Comparison of ENCODE assay signal across 21 cellular contexts in genomic region chrX:24427747-24428019, GRCh38. TPM values are rescaled to one million over a fixed set of nuclear protein-coding genes. Genes with fewer than 3 reads are reported as not detected.
DNase-seq lines count a peak whose midpoint lies in the region; TF ChIP-seq lines count a peak whose summit lies in the region.
"Had no signal": no experiment of that assay in that cellular context is flagged by ENCODE, and none has a peak within 500 bp of the region (broad histone marks: within the 10 kb centered on the region; RNA-seq: fewer than 3 reads in every experiment).

No MANE protein-coding gene starts in this region.

- H2BK5ac ChIP-seq in neuronal stem cell (ENCODE audit: low read length): no peak overlapping the region

- H3K4me3 ChIP-seq in Karpas-422 (ENCODE audit: low read length) (no peak overlapping the region), esophagus (ENCODE audit: low read depth in 1 of 2, low read length in 2 of 2) (no peak overlapping the region), mucosa of rectum (ENCODE audit: low read length in 2 of 2) (no peak overlapping the region), tibial nerve (no peak overlapping the region), neuronal stem cell (ENCODE audit: low read length in 2 of 2) (no peak overlapping the region)
- H3K4me3 ChIP-seq: prostate gland, upper lobe of left lung had no signal

- 0 out of 2 replicates have a peak overlapping the region, but pooled peaks have one; percentile 16 for H2AFZ ChIP-seq in Karpas-422 (ENCODE audit: low read length)
- no peak overlapping the region for H2AFZ ChIP-seq in neuronal stem cell (ENCODE audit: low read length)

- no peak for TF ChIP-seq POLR2A in tibial nerve (IDR thresholded peaks at IDR 0.05)

- H3K9me3 ChIP-seq in Karpas-422 (ENCODE audit: low read length): no peaks in the 10 kb centered on the region
- no peaks in the 10 kb centered on the region for H3K9me3 ChIP-seq in esophagus (ENCODE audit: control insufficient read depth in 2 of 2, insufficient read depth in 1 of 2, low read depth in 1 of 2, low read length in 1 of 2)
- no peaks in the 10 kb centered on the region for H3K9me3 ChIP-seq in mucosa of rectum (ENCODE audit: control insufficient read depth in 2 of 2, low read length in 2 of 2)
- H3K9me3 ChIP-seq in tibial nerve: no peaks in the 10 kb centered on the region
- H3K9me3 ChIP-seq in neuronal stem cell (replicated peaks in 1 of 2; ENCODE audit: control insufficient read depth in 2 of 2, insufficient read depth in 1 of 2, low read depth in 1 of 2, low read length in 2 of 2): no peaks in the 10 kb centered on the region
- H3K9me3 ChIP-seq: prostate gland, upper lobe of left lung had no signal

- DNase-seq in Karpas-422 (no peak), tibial nerve (ENCODE audit: low spot score in 2 of 2) (no peak), KBM-7 (no peak), neuronal stem cell (ENCODE audit: low spot score) (no peak)
- DNase-seq in stimulated activated CD4-positive, alpha-beta T cell treated with anti-CD3 and anti-CD28 coated beads, Interleukin-15, amount 100 ng/mL, for 24 hours: no peak
- DNase-seq: activated CD4-positive, alpha-beta T cell treated with anti-CD3 and anti-CD28 coated beads, Interleukin-2, amount 10 ng/mL, durations not matched to agents 24 days and 14 days; activated naive CD4-positive, alpha-beta T cell treated with anti-CD3 and anti-CD28 coated beads, Interleukin-2, amount 50 U/mL, for 16 hours; anterior cingulate cortex; CD4-positive, CD25-positive, alpha-beta regulatory T cell; central memory CD4-positive, alpha-beta T cell; DMS153; HCEC 1CT; NCI-H1436 treated with DMSO at 0.1 percent for 48 hours; NCI-H524 treated with DMSO at 0.1 percent for 48 hours; stimulated activated CD4-positive, alpha-beta T cell treated with anti-CD3 and anti-CD28 coated beads, Interleukin-2, amount 100 ng/mL, for 24 hours; stimulated activated naive CD4-positive, alpha-beta T cell; T-helper 2 cell; upper lobe of left lung had no signal

- no peaks in the 10 kb centered on the region for H3K79me1 ChIP-seq in neuronal stem cell (ENCODE audit: low read depth, low read length)

- H2BK120ac ChIP-seq in neuronal stem cell (ENCODE audit: low read depth, low read length): no peak overlapping the region

- 15 to 50% methylated on average over 1 of the region's 1 CpG for WGBS in esophagus, 2 donors
- 25 to 42% methylated on average over 1 of the region's 1 CpG for WGBS in tibial nerve, 2 donors
- WGBS in neuronal stem cell (ENCODE audit: extremely low coverage in 2 of 2, insufficient read length in 2 of 2, insufficient replicate concordance in 1 of 2), 2 donors: no CpG with 5 or more reads among the region's 1 CpG

- H4K91ac ChIP-seq in neuronal stem cell (ENCODE audit: low read depth, low read length, poor library complexity): no peak overlapping the region

- no peak overlapping the region for H2BK15ac ChIP-seq in neuronal stem cell (ENCODE audit: low read length)

- H3K27ac ChIP-seq in Karpas-422 (ENCODE audit: low read length) (no peak overlapping the region), esophagus (ENCODE audit: low read depth in 2 of 2, low read length in 1 of 2) (peak overlapping the region; percentile 77 to 81), mucosa of rectum (ENCODE audit: low read depth in 2 of 2, low read length in 2 of 2) (peak overlapping the region; percentile 56 to 59), tibial nerve (peak overlapping the region in 3 of 4 donors; percentile 19 to 60 (median 44)), neuronal stem cell (replicated peaks; ENCODE audit: low read length) (no peak overlapping the region)
- H3K27ac ChIP-seq: upper lobe of left lung had no signal

- no peak for TF ChIP-seq CTCF in tibial nerve (IDR thresholded peaks at IDR 0.05)

- no peaks in the 10 kb centered on the region for H3K9me2 ChIP-seq in Karpas-422 (replicated peaks; ENCODE audit: insufficient read depth, low read length)

- H2BK12ac ChIP-seq in neuronal stem cell (ENCODE audit: low read length): no peak overlapping the region

- no peaks in the 10 kb centered on the region for H4K20me1 ChIP-seq in Karpas-422 (ENCODE audit: insufficient read depth, low read depth, low read length)

- no peak overlapping the region for H3K4me2 ChIP-seq in Karpas-422 (ENCODE audit: low read depth, low read length, poor library complexity, severe bottlenecking)
- no peak overlapping the region for H3K4me2 ChIP-seq in neuronal stem cell (ENCODE audit: insufficient read depth, low read length, poor library complexity, severe bottlenecking)

- H2AK5ac ChIP-seq in neuronal stem cell (ENCODE audit: low read depth, low read length): no peak overlapping the region

- no peak overlapping the region for H3K4ac ChIP-seq in neuronal stem cell (ENCODE audit: low read length)

- in situ Hi-C loops in KBM-7 (cut with MboI; ENCODE audit: low pct_unique_long_range_greater_than_20kb, low sequenced_read_pairs): no loop called here

- no peaks in the 10 kb centered on the region for H3K27me3 ChIP-seq in Karpas-422 (ENCODE audit: low read length)
- H3K27me3 ChIP-seq in esophagus (ENCODE audit: control insufficient read depth in 1 of 2, insufficient read depth in 2 of 2, low read length in 2 of 2): peaks cover 0 to 3% of the 10 kb centered on the region in 2 donors
- no peaks in the 10 kb centered on the region for H3K27me3 ChIP-seq in mucosa of rectum (ENCODE audit: control insufficient read depth in 2 of 2, insufficient read depth in 2 of 2, low read length in 2 of 2)
- H3K27me3 ChIP-seq in tibial nerve: no peaks in the 10 kb centered on the region
- H3K27me3 ChIP-seq in neuronal stem cell (ENCODE audit: control insufficient read depth in 3 of 3, insufficient read depth in 3 of 3, low read depth in 1 of 3, low read length in 3 of 3): peaks cover 0 to 3% (median 0%) of the 10 kb centered on the region in 3 experiments
- H3K27me3 ChIP-seq: upper lobe of left lung had no signal

- no peak for TF ChIP-seq EP300 in tibial nerve (IDR thresholded peaks at IDR 0.05)

- no peaks in the 10 kb centered on the region for H3K36me3 ChIP-seq in Karpas-422 (ENCODE audit: insufficient read depth, low read length)
- H3K36me3 ChIP-seq in esophagus (ENCODE audit: control insufficient read depth in 2 of 2, insufficient read depth in 2 of 2, low read length in 1 of 2): no peaks in the 10 kb centered on the region
- H3K36me3 ChIP-seq in mucosa of rectum (ENCODE audit: control insufficient read depth in 2 of 2, insufficient read depth in 2 of 2, low read length in 2 of 2): no peaks in the 10 kb centered on the region
- H3K36me3 ChIP-seq in tibial nerve: no peaks in the 10 kb centered on the region
- H3K36me3 ChIP-seq in neuronal stem cell (replicated peaks in 1 of 2; ENCODE audit: control insufficient read depth in 2 of 2, insufficient read depth in 2 of 2, low read length in 2 of 2): no peaks in the 10 kb centered on the region
- H3K36me3 ChIP-seq: prostate gland, upper lobe of left lung had no signal

- no peak overlapping the region for H3K18ac ChIP-seq in neuronal stem cell (ENCODE audit: low read length)

- H3K23ac ChIP-seq in neuronal stem cell (ENCODE audit: low read depth, low read length, poor library complexity): no peak overlapping the region

- no peak overlapping the region for H3K14ac ChIP-seq in neuronal stem cell (ENCODE audit: low read length)

- H4K8ac ChIP-seq in neuronal stem cell (ENCODE audit: low read depth, low read length): no peak overlapping the region

- H3K79me2 ChIP-seq in Karpas-422 (ENCODE audit: low read length): no peaks in the 10 kb centered on the region

- H3K9ac ChIP-seq in Karpas-422 (ENCODE audit: low read length): no peak overlapping the region
- H3K9ac ChIP-seq in mucosa of rectum (ENCODE audit: low read depth in 1 of 2, low read length in 2 of 2): no peak overlapping the region
- no peak overlapping the region for H3K9ac ChIP-seq in neuronal stem cell (ENCODE audit: low read depth, low read length, poor library complexity)

- no peaks in the 10 kb centered on the region for H3K4me1 ChIP-seq in Karpas-422 (ENCODE audit: low read length)
- peaks cover 6 to 8% of the 10 kb centered on the region in 2 donors for H3K4me1 ChIP-seq in esophagus (ENCODE audit: control insufficient read depth in 2 of 2, insufficient read depth in 2 of 2, low read length in 1 of 2)
- H3K4me1 ChIP-seq in mucosa of rectum (ENCODE audit: control insufficient read depth in 2 of 2, insufficient read depth in 2 of 2, low read length in 2 of 2): peaks cover 0 to 9% of the 10 kb centered on the region in 2 donors
- H3K4me1 ChIP-seq in tibial nerve: peaks cover 0 to 16% (median 5%) of the 10 kb centered on the region in 4 donors
- no peaks in the 10 kb centered on the region for H3K4me1 ChIP-seq in neuronal stem cell (ENCODE audit: control insufficient read depth in 2 of 2, insufficient read depth in 1 of 2, low read depth in 1 of 2, low read length in 2 of 2)
- H3K4me1 ChIP-seq: prostate gland had no signal

RNA-seq across cellular contexts. Expression of gene PDK3, which starts 37.4 kb away (rescaled TPM):
- total RNA-seq in Karpas-422 (2014; rRNA removed; shearing (Covaris generic); ENCODE audit: low replicate concordance): 13.8 and 20.1 TPM in 2 replicates
- 1 to 10 TPM; 1.9 to 2.6 TPM for polyA plus RNA-seq in esophagus
- 10 to 100 TPM; 18.3 to 39.8 (median 31.3) TPM for total RNA-seq in tibial nerve
- polyA plus RNA-seq in neuronal stem cell (2013, experiment 1 of 2): 7.9 TPM
- polyA plus RNA-seq in neuronal stem cell (2013, experiment 2 of 2): 8.0 TPM

Comparison
In these comparisons a context has a peak if more than half of its experiments do, and no peak if none do; other contexts are left out.
1. H3K27ac ChIP-seq: peak in esophagus (2 of 2), mucosa of rectum (2 of 2) and tibial nerve (3 of 4); none in Karpas-422 (single experiment) and neuronal stem cell (single experiment).